In the genomic region with DNA sequence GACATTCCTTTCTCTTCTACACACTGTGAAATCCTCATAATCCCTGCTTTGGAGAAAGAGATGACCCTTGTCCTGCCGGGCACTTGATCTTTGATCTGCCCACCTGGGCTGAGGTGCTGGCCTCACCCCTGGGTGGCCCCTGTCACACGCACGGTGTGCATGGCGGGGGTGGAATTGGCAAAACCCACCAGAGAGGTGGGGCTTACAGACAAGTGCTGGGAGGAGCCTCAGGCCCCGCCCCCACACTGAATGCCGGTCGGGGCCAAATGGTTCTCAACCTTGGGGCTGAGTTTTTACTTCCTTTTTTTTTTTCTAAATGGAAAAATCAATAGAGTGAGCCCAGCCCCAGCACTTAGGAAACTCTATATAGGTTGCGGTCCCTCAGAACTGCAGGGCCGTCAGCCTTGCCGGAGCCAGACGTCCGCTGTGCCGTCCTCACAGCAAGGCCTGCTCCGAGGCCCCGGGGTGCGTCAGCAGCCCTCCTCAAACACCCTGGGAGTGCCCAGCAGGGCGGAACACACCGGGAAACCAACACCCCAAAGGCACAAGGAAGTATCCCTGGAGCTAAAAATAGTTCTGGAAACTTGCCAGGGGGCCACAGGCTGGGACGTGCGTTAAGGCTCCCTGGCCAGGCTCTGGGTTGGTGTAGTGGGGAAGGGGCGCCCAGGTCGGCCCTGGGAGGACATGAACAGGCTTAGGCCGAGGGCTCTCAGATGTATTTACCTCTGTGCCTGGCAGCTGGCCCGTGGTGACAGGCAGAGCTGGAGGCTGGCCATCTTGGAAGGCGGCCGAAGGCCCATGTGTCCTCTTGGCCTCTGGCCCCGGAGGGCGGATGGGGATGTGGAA, we compare ENCODE assay signal across 1 cellular context.
A peak's percentile ranks its signal among the peaks of the same experiment; 100 is the strongest.
TF ChIP-seq lines count a peak whose summit lies in the region.

No MANE protein-coding gene starts in this region.

TF ChIP-seq in K562, 482 proteins besides CTCF, POLR2A, EP300 and RAD21 (continued from another document):
- TF ChIP-seq CTCFL (IDR thresholded peaks at IDR 0.05; ENCODE audit: borderline replicate concordance, insufficient read depth, low read depth, low read length, poor library complexity, severe bottlenecking) = no peak
- TF ChIP-seq RBM34 (IDR thresholded peaks at IDR 0.05; ENCODE audit: borderline replicate concordance, insufficient read depth, low read length) = no peak
- no peak for TF ChIP-seq ZNF239 (CRISPR knock-in tag; IDR thresholded peaks at IDR 0.05)
- TF ChIP-seq PHF8 (IDR thresholded peaks at IDR 0.05; ENCODE audit: borderline replicate concordance, low read length) = peak; percentile 64; the same call in 1 of the 2 replicates
- no peak for TF ChIP-seq ZNF551 (CRISPR knock-in tag; IDR thresholded peaks at IDR 0.05)
- TF ChIP-seq SNIP1 (IDR thresholded peaks at IDR 0.05; ENCODE audit: low read depth) = no peak
- TF ChIP-seq SPI1 (IDR thresholded peaks at IDR 0.05; ENCODE audit: borderline replicate concordance, low read depth, low read length) = no peak
- no peak for TF ChIP-seq RERE (CRISPR knock-in tag; IDR thresholded peaks at IDR 0.05; ENCODE audit: borderline replicate concordance)
- no peak for TF ChIP-seq PHTF2 (CRISPR knock-in tag; IDR thresholded peaks at IDR 0.05)
- TF ChIP-seq MEF2D (tag; conservative IDR thresholded peaks at IDR 0.05; ENCODE audit: low read depth) = peak; percentile 85
- TF ChIP-seq ZNF445 (CRISPR knock-in tag; IDR thresholded peaks at IDR 0.05; ENCODE audit: low read depth) = no peak
- no peak for TF ChIP-seq CREB1 (IDR thresholded peaks at IDR 0.05)
- TF ChIP-seq CREB1 (CRISPR knock-in tag; IDR thresholded peaks at IDR 0.05) = 0 out of 2 replicates have a peak, but pooled peaks have one; percentile 28
- no peak for TF ChIP-seq TFE3 (CRISPR knock-in tag; IDR thresholded peaks at IDR 0.05)
- no peak for TF ChIP-seq ASH1L (IDR thresholded peaks at IDR 0.05; ENCODE audit: borderline replicate concordance, low read depth, partially characterized antibody)
- no peak for TF ChIP-seq RAD51 (IDR thresholded peaks at IDR 0.05; ENCODE audit: borderline replicate concordance, low read depth)
- TF ChIP-seq, protein P1, sequence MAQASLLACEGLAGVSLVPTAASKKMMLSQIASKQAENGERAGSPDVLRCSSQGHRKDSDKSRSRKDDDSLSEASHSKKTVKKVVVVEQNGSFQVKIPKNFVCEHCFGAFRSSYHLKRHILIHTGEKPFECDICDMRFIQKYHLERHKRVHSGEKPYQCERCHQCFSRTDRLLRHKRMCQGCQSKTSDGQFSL (CRISPR knock-in tag; IDR thresholded peaks at IDR 0.05) = peak; percentile 98
- TF ChIP-seq, protein P1 (tag; IDR thresholded peaks at IDR 0.05) = no peak
- TF ChIP-seq RFX5 (IDR thresholded peaks at IDR 0.05; ENCODE audit: low read depth, low read length) = no peak
- no peak for TF ChIP-seq TCFL5 (CRISPR knock-in tag; conservative IDR thresholded peaks at IDR 0.05)
- no peak for TF ChIP-seq RUNX1 (IDR thresholded peaks at IDR 0.05; ENCODE audit: low read depth)
- TF ChIP-seq, protein P2, sequence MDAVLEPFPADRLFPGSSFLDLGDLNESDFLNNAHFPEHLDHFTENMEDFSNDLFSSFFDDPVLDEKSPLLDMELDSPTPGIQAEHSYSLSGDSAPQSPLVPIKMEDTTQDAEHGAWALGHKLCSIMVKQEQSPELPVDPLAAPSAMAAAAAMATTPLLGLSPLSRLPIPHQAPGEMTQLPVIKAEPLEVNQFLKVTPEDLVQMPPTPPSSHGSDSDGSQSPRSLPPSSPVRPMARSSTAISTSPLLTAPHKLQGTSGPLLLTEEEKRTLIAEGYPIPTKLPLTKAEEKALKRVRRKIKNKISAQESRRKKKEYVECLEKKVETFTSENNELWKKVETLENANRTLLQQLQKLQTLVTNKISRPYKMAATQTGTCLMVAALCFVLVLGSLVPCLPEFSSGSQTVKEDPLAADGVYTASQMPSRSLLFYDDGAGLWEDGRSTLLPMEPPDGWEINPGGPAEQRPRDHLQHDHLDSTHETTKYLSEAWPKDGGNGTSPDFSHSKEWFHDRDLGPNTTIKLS (IDR thresholded peaks at IDR 0.05; ENCODE audit: borderline replicate concordance, low read depth) = no peak
- no peak for TF ChIP-seq RBM15 (IDR thresholded peaks at IDR 0.05; ENCODE audit: insufficient read depth, low read length)
- TF ChIP-seq, protein P3, sequence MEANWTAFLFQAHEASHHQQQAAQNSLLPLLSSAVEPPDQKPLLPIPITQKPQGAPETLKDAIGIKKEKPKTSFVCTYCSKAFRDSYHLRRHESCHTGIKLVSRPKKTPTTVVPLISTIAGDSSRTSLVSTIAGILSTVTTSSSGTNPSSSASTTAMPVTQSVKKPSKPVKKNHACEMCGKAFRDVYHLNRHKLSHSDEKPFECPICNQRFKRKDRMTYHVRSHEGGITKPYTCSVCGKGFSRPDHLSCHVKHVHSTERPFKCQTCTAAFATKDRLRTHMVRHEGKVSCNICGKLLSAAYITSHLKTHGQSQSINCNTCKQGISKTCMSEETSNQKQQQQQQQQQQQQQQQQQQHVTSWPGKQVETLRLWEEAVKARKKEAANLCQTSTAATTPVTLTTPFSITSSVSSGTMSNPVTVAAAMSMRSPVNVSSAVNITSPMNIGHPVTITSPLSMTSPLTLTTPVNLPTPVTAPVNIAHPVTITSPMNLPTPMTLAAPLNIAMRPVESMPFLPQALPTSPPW (CRISPR knock-in tag; IDR thresholded peaks at IDR 0.05) = peak; percentile 65; the same call in 1 of the 2 replicates
- TF ChIP-seq NFYB (IDR thresholded peaks at IDR 0.05; ENCODE audit: extremely low read depth, insufficient read length) = no peak
- TF ChIP-seq LARP7 (IDR thresholded peaks at IDR 0.05) = no peak
- TF ChIP-seq ARID1B (IDR thresholded peaks at IDR 0.05) = no peak
- TF ChIP-seq IRF2 (CRISPR knock-in tag; IDR thresholded peaks at IDR 0.05) = no peak
- no peak for TF ChIP-seq GTF2F1 (IDR thresholded peaks at IDR 0.05; ENCODE audit: low read depth, low read length)
- TF ChIP-seq ESRRB (CRISPR knock-in tag; IDR thresholded peaks at IDR 0.05; ENCODE audit: borderline replicate concordance) = no peak
- TF ChIP-seq CREM (IDR thresholded peaks at IDR 0.05; ENCODE audit: low read depth) = no peak
- no peak for TF ChIP-seq MYBL2 (IDR thresholded peaks at IDR 0.05; ENCODE audit: low read depth)
- no peak for TF ChIP-seq MYBL2 (CRISPR knock-in tag; IDR thresholded peaks at IDR 0.05; ENCODE audit: borderline replicate concordance)
- TF ChIP-seq POLR2G (IDR thresholded peaks at IDR 0.05; ENCODE audit: low read depth, low read length) = peak; percentile 47; the same call in 1 of the 2 replicates
- TF ChIP-seq NR0B1 (IDR thresholded peaks at IDR 0.05; ENCODE audit: partially characterized antibody) = no peak
- no peak for TF ChIP-seq BHLHE40 (IDR thresholded peaks at IDR 0.05; ENCODE audit: low read length)
- no peak for TF ChIP-seq ZNF165 (CRISPR knock-in tag; IDR thresholded peaks at IDR 0.05; ENCODE audit: borderline replicate concordance)
- no peak for TF ChIP-seq ZNF41 (CRISPR knock-in tag; conservative IDR thresholded peaks at IDR 0.05)
